ENCODE assay signal across 8 cellular contexts in genomic region chr6:160733045-160733646, GRCh38. TPM values are rescaled to one million over a fixed set of nuclear protein-coding genes. Genes with fewer than 3 reads are reported as not detected.
A peak's percentile ranks its signal among the peaks of the same experiment; 100 is the strongest.
DNase-seq lines count a peak whose midpoint lies in the region; ATAC-seq and TF ChIP-seq lines count a peak whose summit lies in the region.

No MANE protein-coding gene starts in this region.

- CTCF ChIA-PET in MCF 10A (lab: Yijun Ruan, JAX), result interaction anchor here (0.6 to 3.4 kb wide), 56 partner anchors 8 to 1253 kb away, joined by 3 to 83 read pairs (median 4); no protein-coding TSS in a partner anchor

- DNase-seq in NCI-H2196 (lab: John Stamatoyannopoulos, UW; ENCODE audit: unreplicated experiment), result peak; percentile 18
- DNase-seq in NCI-H2196 treated with DMSO at 0.1 percent for 48 hours (lab: John Stamatoyannopoulos, UW; ENCODE audit: unreplicated experiment), result no peak
- peak; percentile 30 for DNase-seq in NCI-H82 treated with DMSO at 0.1 percent for 48 hours (lab: John Stamatoyannopoulos, UW; ENCODE audit: unreplicated experiment)
- DNase-seq in MCF 10A (ENCODE audit: unreplicated experiment), result peak; percentile 60
- peak; percentile 43 for DNase-seq in kidney glomerular epithelial cell (lab: John Stamatoyannopoulos, UW)
- DNase-seq in stimulated activated naive CD8-positive, alpha-beta T cell treated with anti-CD3 and anti-CD28 coated beads, Interleukin-15, amount 100 ng/mL, for 72 hours, result peak in 1 of 2 donors; percentile 28

- no peak overlapping the region for H3K4me3 Mint-ChIP-seq in MCF 10A (ENCODE audit: unreplicated experiment)
- H3K4me3 Mint-ChIP-seq in stimulated activated naive CD8-positive, alpha-beta T cell treated with anti-CD3 and anti-CD28 coated beads, Interleukin-15, amount 100 ng/mL, for 72 hours, result no peak overlapping the region

- peaks cover 6% of the 10 kb centered on the region for H3K4me1 Mint-ChIP-seq in MCF 10A (ENCODE audit: insufficient read depth, unreplicated experiment)
- no peaks in the 10 kb centered on the region for H3K4me1 Mint-ChIP-seq in stimulated activated naive CD8-positive, alpha-beta T cell treated with anti-CD3 and anti-CD28 coated beads, Interleukin-15, amount 100 ng/mL, for 72 hours

- H3K36me3 Mint-ChIP-seq in MCF 10A (ENCODE audit: insufficient read depth, unreplicated experiment), result no peaks in the 10 kb centered on the region

- H3K27me3 Mint-ChIP-seq in MCF 10A (ENCODE audit: insufficient read depth, unreplicated experiment), result no peaks in the 10 kb centered on the region
- H3K27me3 Mint-ChIP-seq in stimulated activated naive CD8-positive, alpha-beta T cell treated with anti-CD3 and anti-CD28 coated beads, Interleukin-15, amount 100 ng/mL, for 72 hours, result peaks cover 7% of the 10 kb centered on the region

- no peaks in the 10 kb centered on the region for H3K9me3 Mint-ChIP-seq in MCF 10A (ENCODE audit: unreplicated experiment)
- no peaks in the 10 kb centered on the region for H3K9me3 Mint-ChIP-seq in stimulated activated naive CD8-positive, alpha-beta T cell treated with anti-CD3 and anti-CD28 coated beads, Interleukin-15, amount 100 ng/mL, for 72 hours

- POLR2A ChIA-PET in MCF 10A (lab: Yijun Ruan, JAX), result interaction anchor here (1.1 to 1.7 kb wide), 3 partner anchors 13 to 638 kb away, joined by 4 read pairs; no protein-coding TSS in a partner anchor

- no peak overlapping the region for H3K27ac Mint-ChIP-seq in MCF 10A (ENCODE audit: low read depth, unreplicated experiment)
- H3K27ac Mint-ChIP-seq in stimulated activated naive CD8-positive, alpha-beta T cell treated with anti-CD3 and anti-CD28 coated beads, Interleukin-15, amount 100 ng/mL, for 72 hours, result no peak overlapping the region

- ATAC-seq in GM19455 (IDR thresholded peaks at IDR 0.05; ENCODE audit: unreplicated experiment), result peak; percentile 67
- peak; percentile 89 for ATAC-seq in HG03354 (IDR thresholded peaks at IDR 0.05; ENCODE audit: poor library complexity, severe bottlenecking, unreplicated experiment)
- peak; percentile 61 for ATAC-seq in stimulated activated naive CD8-positive, alpha-beta T cell treated with anti-CD3 and anti-CD28 coated beads, Interleukin-15, amount 100 ng/mL, for 72 hours

- TF ChIP-seq CTCF in MCF 10A (IDR thresholded peaks at IDR 0.05; ENCODE audit: unreplicated experiment), result peak; percentile 85

- no TSS peak for BruUV-seq in MCF 10A (replicated peaks; lab: Mats Ljungman, UMichigan)

- intact Hi-C loops in MCF 10A (cut with micrococcal nuclease), result loop anchor here (1.0 to 5.0 kb wide), 5 partner anchors 34 to 641 kb away; no protein-coding TSS in a partner anchor

RNA-seq across cellular contexts. Expression of gene PLG, which starts 31.1 kb away (rescaled TPM):
- total RNA-seq in MCF 10A (2022), result not detected in 2 replicates
